In the genomic region with DNA sequence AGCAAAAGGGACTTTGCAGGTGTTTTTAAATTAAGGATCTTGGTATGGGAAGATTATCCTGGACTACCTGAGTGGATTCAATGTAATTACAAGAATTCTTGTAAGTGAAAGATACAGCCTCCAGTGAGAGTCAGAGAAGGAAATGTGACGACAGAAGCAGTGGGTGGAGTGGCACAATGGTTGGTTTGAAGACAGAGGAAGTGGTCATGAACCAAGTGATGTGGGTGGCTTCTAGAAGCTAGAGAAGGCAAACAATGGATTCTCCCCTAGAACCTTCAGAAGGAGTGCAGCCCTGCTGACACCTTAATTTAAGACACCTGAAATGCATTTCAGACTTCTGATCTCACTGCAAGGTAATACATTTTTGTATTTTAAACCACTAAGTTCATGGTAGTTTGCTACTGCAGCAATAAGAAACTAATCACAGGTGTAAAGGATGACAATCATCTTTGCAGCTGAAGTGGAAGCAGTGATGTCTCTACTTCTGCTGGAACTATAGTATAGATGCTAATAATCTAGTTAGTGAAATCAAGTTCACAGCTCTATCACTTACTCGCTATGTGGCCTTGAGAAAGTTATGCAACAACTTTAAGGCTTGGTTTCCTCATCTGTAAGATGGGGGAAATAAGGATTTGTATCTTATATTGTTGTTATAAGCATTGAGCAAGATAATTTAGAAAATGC, we compare ENCODE assay signal across 12 cellular contexts.
DNase-seq lines count a peak whose midpoint lies in the region; ATAC-seq and TF ChIP-seq lines count a peak whose summit lies in the region.
"Had no signal": no experiment of that assay in that cellular context is flagged by ENCODE, and none has a peak within 500 bp of the region (broad histone marks: within the 10 kb centered on the region; RNA-seq: fewer than 3 reads in every experiment).

No MANE protein-coding gene starts in this region.

- H3K27ac Mint-ChIP-seq in central memory CD8-positive, alpha-beta T cell (ENCODE audit: low read depth), result peak overlapping the region; percentile 59
- no peak overlapping the region for H3K27ac Mint-ChIP-seq in chondrocyte (ENCODE audit: unreplicated experiment)

- no peaks in the 10 kb centered on the region for H3K36me3 ChIP-seq in esophagus squamous epithelium
- H3K36me3 ChIP-seq: WERI-Rb-1 had no signal

- H3K27ac ChIP-seq in esophagus squamous epithelium, result no peak overlapping the region
- H3K27ac ChIP-seq: coronary artery, PC-9, WERI-Rb-1 had no signal

- intact Hi-C loops in esophagus squamous epithelium (cut with DNase I), result no loop called here

- H3K9me3 ChIP-seq in esophagus squamous epithelium, result no peaks in the 10 kb centered on the region

- H3K27me3 Mint-ChIP-seq in central memory CD8-positive, alpha-beta T cell, result no peaks in the 10 kb centered on the region
- peaks cover 7% of the 10 kb centered on the region for H3K27me3 Mint-ChIP-seq in chondrocyte (ENCODE audit: low read depth)

- H3K4me1 Mint-ChIP-seq in central memory CD8-positive, alpha-beta T cell, result peaks cover 50% of the 10 kb centered on the region
- no peaks in the 10 kb centered on the region for H3K4me1 Mint-ChIP-seq in chondrocyte (ENCODE audit: low read depth)

- H3K27me3 ChIP-seq in esophagus squamous epithelium, result no peaks in the 10 kb centered on the region

- H3K36me3 Mint-ChIP-seq in central memory CD8-positive, alpha-beta T cell (ENCODE audit: insufficient read depth), result peaks cover 7% of the 10 kb centered on the region
- no peaks in the 10 kb centered on the region for H3K36me3 Mint-ChIP-seq in chondrocyte (ENCODE audit: low read depth)

- H3K4me1 ChIP-seq in esophagus squamous epithelium, result no peaks in the 10 kb centered on the region

- WGBS in esophagus squamous epithelium, 2 donors, result 37 to 43% methylated on average over 2 of the region's 2 CpGs

- TF ChIP-seq CTCF in esophagus squamous epithelium (IDR thresholded peaks at IDR 0.05), result no peak
- TF ChIP-seq CTCF in chondrocyte (IDR thresholded peaks at IDR 0.05), result no peak

- ATAC-seq in central memory CD8-positive, alpha-beta T cell (replicated peaks; ENCODE audit: extremely low read depth, poor library complexity, severe bottlenecking), result peak; percentile 99

- peak; percentile 76 for DNase-seq in Jurkat, Clone E6-1 (ENCODE audit: low read depth, low spot score)
- peak in 2 of 3 experiments; percentile 1 to 4 for DNase-seq in activated CD8-positive, alpha-beta memory T cell treated with anti-CD3 and anti-CD28 coated beads for 48 hours (ENCODE audit: low read depth in 2 of 3, low spot score in 2 of 3)
- peak; percentile 28 to 68 for DNase-seq in central memory CD8-positive, alpha-beta T cell (ENCODE audit: low spot score in 2 of 2)
- peak; percentile 16 for DNase-seq in stimulated activated CD8-positive, alpha-beta memory T cell treated with anti-CD3 and anti-CD28 coated beads, Interleukin-12 subunit alpha, Interleukin-12 subunit beta, amount 100 ng/mL, for 24 hours (ENCODE audit: extremely low read depth)
- DNase-seq in iPS-NIHi7 (ENCODE audit: extremely low spot score), result no peak
- DNase-seq in esophagus squamous epithelium (lab: John Stamatoyannopoulos, UW), result no peak
- no peak for DNase-seq in NCI-H1436 (lab: John Stamatoyannopoulos, UW)
- no peak for DNase-seq in chondrocyte (ENCODE audit: low spot score)
- DNase-seq: NCI-H1092, PC-9, WERI-Rb-1 had no signal

- no peak for TF ChIP-seq POLR2A in esophagus squamous epithelium (IDR thresholded peaks at IDR 0.05)

- peak overlapping the region; percentile 9 for H3K4me3 Mint-ChIP-seq in central memory CD8-positive, alpha-beta T cell
- no peak overlapping the region for H3K4me3 Mint-ChIP-seq in chondrocyte (ENCODE audit: unreplicated experiment)

- no peak overlapping the region for H3K4me3 ChIP-seq in Jurkat, Clone E6-1 (ENCODE audit: low read length)
- no peak overlapping the region for H3K4me3 ChIP-seq in esophagus squamous epithelium
- H3K4me3 ChIP-seq: coronary artery, PC-9 had no signal

- H3K9me3 Mint-ChIP-seq in central memory CD8-positive, alpha-beta T cell, result no peaks in the 10 kb centered on the region
- no peaks in the 10 kb centered on the region for H3K9me3 Mint-ChIP-seq in chondrocyte (ENCODE audit: low read depth)

Comparison
In these comparisons a context has a peak if more than half of its experiments do, and no peak if none do; other contexts are left out.
1. DNase-seq: peak in Jurkat, Clone E6-1 (single experiment), activated CD8-positive, alpha-beta memory T cell treated with anti-CD3 and anti-CD28 coated beads for 48 hours (2 of 3), central memory CD8-positive, alpha-beta T cell (2 of 2) and stimulated activated CD8-positive, alpha-beta memory T cell treated with anti-CD3 and anti-CD28 coated beads, Interleukin-12 subunit alpha, Interleukin-12 subunit beta, amount 100 ng/mL, for 24 hours (single experiment); none in iPS-NIHi7 (single experiment), esophagus squamous epithelium (single experiment), NCI-H1436 (single experiment) and chondrocyte (single experiment).